Comparison of ENCODE assay signal across 9 cellular contexts in the genomic region with DNA sequence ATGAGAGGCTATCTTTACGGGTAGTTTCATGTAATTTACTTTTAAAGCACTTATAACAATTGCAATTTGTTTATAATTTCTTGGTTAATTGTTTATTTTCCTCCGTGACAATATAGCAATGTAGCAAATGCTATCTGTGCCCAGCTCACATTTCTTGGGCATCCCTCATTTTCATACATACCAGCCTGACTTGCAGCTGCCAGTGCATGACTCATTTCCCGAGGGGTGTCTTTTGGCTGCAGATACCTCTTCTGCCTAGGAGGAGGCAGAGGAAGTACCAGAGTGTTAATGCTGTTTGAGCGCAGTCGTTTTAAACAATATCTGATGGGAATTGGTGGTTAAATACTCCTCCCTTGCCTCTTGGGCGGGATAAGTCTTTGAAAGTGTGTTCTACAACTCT.
DNase-seq lines count a peak whose midpoint lies in the region; ATAC-seq and TF ChIP-seq lines count a peak whose summit lies in the region.
"Had no signal": no experiment of that assay in that cellular context is flagged by ENCODE, and none has a peak within 500 bp of the region (broad histone marks: within the 10 kb centered on the region; RNA-seq: fewer than 3 reads in every experiment).

No MANE protein-coding gene starts in this region.

- peak in 1 of 7 experiments; percentile 20 for DNase-seq in CD8-positive, alpha-beta T cell
- DNase-seq in foreskin keratinocyte (peak; percentile 30 to 65), Peyer's patch (no peak)
- DNase-seq: nephron progenitor cell had no signal

- POLR2A ChIA-PET in CD8-positive, alpha-beta T cell (lab: Charles Lee): no interaction called here

- no peaks in the 10 kb centered on the region for H3K27me3 ChIP-seq in CD8-positive, alpha-beta T cell (ENCODE audit: insufficient read depth, low read length)
- H3K27me3 ChIP-seq in foreskin keratinocyte (no peaks in the 10 kb centered on the region), Peyer's patch (no peaks in the 10 kb centered on the region)

- peaks cover 7% of the 10 kb centered on the region for H3K9me3 Mint-ChIP-seq in CD8-positive, alpha-beta T cell

- no peaks in the 10 kb centered on the region for H3K36me3 Mint-ChIP-seq in CD8-positive, alpha-beta T cell

- no peaks in the 10 kb centered on the region for H3K27me3 Mint-ChIP-seq in CD8-positive, alpha-beta T cell (ENCODE audit: low read depth)

- H3K27ac Mint-ChIP-seq in CD8-positive, alpha-beta T cell: no peak overlapping the region
- H3K27ac Mint-ChIP-seq: nephron progenitor cell had no signal

- peak; percentile 36 for ATAC-seq in CD8-positive, alpha-beta T cell
- ATAC-seq in HG02759 (IDR thresholded peaks at IDR 0.05; ENCODE audit: unreplicated experiment) (peak; percentile 58), SK-N-SH treated with all-trans-retinoic acid at 6 μM for 48 hours (peak; percentile 65; the same call in 2 of the 3 replicates), foreskin keratinocyte (peak; percentile 95), GM21526 (IDR thresholded peaks at IDR 0.05; ENCODE audit: low FRiP score, unreplicated experiment) (no peak), GM18907 (IDR thresholded peaks at IDR 0.05; ENCODE audit: unreplicated experiment) (no peak), GM18858 (IDR thresholded peaks at IDR 0.05; ENCODE audit: unreplicated experiment) (no peak)

- intact Hi-C loops in CD8-positive, alpha-beta T cell (cut with DNase I, micrococcal nuclease): no loop called here

- no peak for TF ChIP-seq CTCF in CD8-positive, alpha-beta T cell (IDR thresholded peaks at IDR 0.05)
- no peak for TF ChIP-seq CTCF in foreskin keratinocyte (conservative IDR thresholded peaks at IDR 0.05)
- no peak for TF ChIP-seq CTCF in Peyer's patch (IDR thresholded peaks at IDR 0.05)

- TF ChIP-seq POLR2A in Peyer's patch (IDR thresholded peaks at IDR 0.05): no peak

- CTCF ChIA-PET in CD8-positive, alpha-beta T cell (lab: Charles Lee): no interaction called here

- no peak overlapping the region for H3K4me3 Mint-ChIP-seq in CD8-positive, alpha-beta T cell
- H3K4me3 Mint-ChIP-seq: nephron progenitor cell had no signal

- no peak overlapping the region for H3K4me3 ChIP-seq in CD8-positive, alpha-beta T cell (ENCODE audit: low read depth, low read length)
- H3K4me3 ChIP-seq in Peyer's patch: no peak overlapping the region

- no peaks in the 10 kb centered on the region for H3K9me3 ChIP-seq in CD8-positive, alpha-beta T cell (ENCODE audit: low read length)
- H3K9me3 ChIP-seq in Peyer's patch: no peaks in the 10 kb centered on the region

- no peaks in the 10 kb centered on the region for H3K4me1 ChIP-seq in CD8-positive, alpha-beta T cell (ENCODE audit: insufficient read depth, low read length)
- H3K4me1 ChIP-seq in foreskin keratinocyte (no peaks in the 10 kb centered on the region), Peyer's patch (no peaks in the 10 kb centered on the region)

- no peaks in the 10 kb centered on the region for H3K36me3 ChIP-seq in CD8-positive, alpha-beta T cell (ENCODE audit: insufficient read depth, low read length)
- H3K36me3 ChIP-seq in Peyer's patch: no peaks in the 10 kb centered on the region

- no peak overlapping the region for H3K27ac ChIP-seq in CD8-positive, alpha-beta T cell (ENCODE audit: low read depth, low read length)
- no peak overlapping the region for H3K27ac ChIP-seq in foreskin keratinocyte
- H3K27ac ChIP-seq in Peyer's patch: no peak overlapping the region

- H3K4me1 Mint-ChIP-seq in CD8-positive, alpha-beta T cell (ENCODE audit: low read depth): no peaks in the 10 kb centered on the region
- H3K4me1 Mint-ChIP-seq: nephron progenitor cell had no signal

TF ChIP-seq in SK-N-SH treated with all-trans-retinoic acid at 6 μM for 48 hours, 23 proteins besides CTCF, POLR2A, EP300 and RAD21:
- TF ChIP-seq ISL1 (CRISPR knock-in tag; IDR thresholded peaks at IDR 0.05): peak; percentile 17; the same call in 1 of the 2 replicates
- TF ChIP-seq ZNF8 (CRISPR knock-in tag; IDR thresholded peaks at IDR 0.05): no peak
- no peak for TF ChIP-seq GLIS3 (CRISPR knock-in tag; IDR thresholded peaks at IDR 0.05)
- TF ChIP-seq OSR1 (CRISPR knock-in tag; IDR thresholded peaks at IDR 0.05): no peak

Comparison
In these comparisons a context has a peak if more than half of its experiments do, and no peak if none do; other contexts are left out.
1. ATAC-seq: peak in CD8-positive, alpha-beta T cell (single experiment), HG02759 (single experiment), SK-N-SH treated with all-trans-retinoic acid at 6 μM for 48 hours (single experiment) and foreskin keratinocyte (single experiment); none in GM21526 (single experiment), GM18907 (single experiment) and GM18858 (single experiment).
2. DNase-seq: peak in foreskin keratinocyte (2 of 2); none in Peyer's patch (0 of 3).